In the genomic region with DNA sequence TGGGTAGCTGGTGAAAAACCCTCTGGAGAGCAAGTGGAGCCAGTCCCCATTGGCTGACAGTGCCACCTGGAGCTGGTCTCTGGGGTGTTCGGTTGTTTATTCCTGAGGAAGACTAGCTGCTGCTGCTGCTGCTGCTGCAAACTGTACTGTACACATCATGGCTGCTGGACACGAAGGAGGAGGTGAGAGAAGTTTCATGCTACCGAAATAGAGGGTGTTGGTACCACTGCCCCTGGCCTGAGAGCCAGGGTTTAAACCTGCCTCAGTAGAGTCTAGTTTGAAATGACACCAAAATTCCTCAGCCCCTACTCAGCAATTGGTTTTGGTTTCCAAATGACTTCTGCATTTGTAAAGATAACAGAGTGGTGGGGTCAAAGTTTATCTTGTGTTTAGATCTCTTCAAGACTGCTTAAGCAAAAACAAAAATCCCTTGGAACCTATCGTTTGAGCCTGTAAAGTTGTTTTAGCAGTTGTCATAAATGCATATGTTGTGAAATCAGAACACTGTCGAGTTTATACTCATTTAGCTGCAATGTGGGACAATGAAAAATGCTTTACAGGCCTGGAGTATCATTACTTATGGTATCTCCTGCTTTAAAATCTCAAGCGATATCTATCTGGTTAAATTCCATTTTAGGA, we compare ENCODE assay signal across 8 cellular contexts. TPM values are rescaled to one million over a fixed set of nuclear protein-coding genes. Genes with fewer than 3 reads are reported as not detected.
DNase-seq lines count a peak whose midpoint lies in the region; ATAC-seq, FAIRE-seq and TF ChIP-seq lines count a peak whose summit lies in the region.

No MANE protein-coding gene starts in this region.

- POLR2A ChIA-PET in activated naive CD8-positive, alpha-beta T cell treated with anti-CD3 and anti-CD28 coated beads, Interleukin-2, amount 10 ng/mL, durations not matched to agents 7 days and 5 days (lab: Charles Lee) = no interaction called here

- peaks cover 30% of the 10 kb centered on the region for H3K4me1 Mint-ChIP-seq in activated naive CD8-positive, alpha-beta T cell treated with anti-CD3 and anti-CD28 coated beads, Interleukin-2, amount 10 ng/mL, durations not matched to agents 7 days and 5 days
- H3K4me1 Mint-ChIP-seq in natural killer cell treated with Interleukin-12 subunit alpha and Interleukin-12 subunit beta and Interleukin-15 and Interleukin-18, amount 100 ng/mL, for 72 hours (ENCODE audit: low read depth in 2 of 2) = peaks cover 37 to 41% of the 10 kb centered on the region in 2 donors

- H3K27ac Mint-ChIP-seq in activated naive CD8-positive, alpha-beta T cell treated with anti-CD3 and anti-CD28 coated beads, Interleukin-2, amount 10 ng/mL, durations not matched to agents 7 days and 5 days = peak overlapping the region; percentile 59
- peak overlapping the region; percentile 80 to 96 for H3K27ac Mint-ChIP-seq in natural killer cell treated with Interleukin-12 subunit alpha and Interleukin-12 subunit beta and Interleukin-15 and Interleukin-18, amount 100 ng/mL, for 72 hours

- no peaks in the 10 kb centered on the region for H3K27me3 Mint-ChIP-seq in activated naive CD8-positive, alpha-beta T cell treated with anti-CD3 and anti-CD28 coated beads, Interleukin-2, amount 10 ng/mL, durations not matched to agents 7 days and 5 days
- no peaks in the 10 kb centered on the region for H3K27me3 Mint-ChIP-seq in natural killer cell treated with Interleukin-12 subunit alpha and Interleukin-12 subunit beta and Interleukin-15 and Interleukin-18, amount 100 ng/mL, for 72 hours

- in situ Hi-C loops in GM13976 (cut with MboI; ENCODE audit: low sequenced_read_pairs, unreplicated experiment) = no loop called here

- ATAC-seq in GM18870 (IDR thresholded peaks at IDR 0.05; ENCODE audit: unreplicated experiment) = peak; percentile 44
- ATAC-seq in activated naive CD8-positive, alpha-beta T cell treated with anti-CD3 and anti-CD28 coated beads, Interleukin-2, amount 10 ng/mL, durations not matched to agents 7 days and 5 days (ENCODE audit: low read depth) = no peak
- ATAC-seq in natural killer cell treated with Interleukin-12 subunit alpha and Interleukin-12 subunit beta and Interleukin-15 and Interleukin-18, amount 100 ng/mL, for 72 hours = peak; percentile 81 to 90

- DNase-seq in HTR-8/SVneo (ENCODE audit: insufficient read length, low spot score) (no peak), NCI-H2227 treated with DMSO at 0.1 percent for 48 hours (lab: John Stamatoyannopoulos, UW) (no peak), globus pallidus (ENCODE audit: low spot score) (no peak), GM13976 (ENCODE audit: low spot score) (no peak), NCI-H1417 (lab: John Stamatoyannopoulos, UW) (no peak)
- no peak for DNase-seq in activated naive CD8-positive, alpha-beta T cell treated with anti-CD3 and anti-CD28 coated beads, Interleukin-2, amount 10 ng/mL, durations not matched to agents 7 days and 5 days
- DNase-seq in natural killer cell treated with Interleukin-12 subunit alpha and Interleukin-12 subunit beta and Interleukin-15 and Interleukin-18, amount 100 ng/mL, for 72 hours (ENCODE audit: low spot score) = peak; percentile 65

- TF ChIP-seq CTCF in GM13976 (IDR thresholded peaks at IDR 0.05; ENCODE audit: borderline replicate concordance, control extremely low read depth, extremely low read depth, insufficient read depth, missing control alignments) = no peak

- no peaks in the 10 kb centered on the region for H3K9me3 Mint-ChIP-seq in activated naive CD8-positive, alpha-beta T cell treated with anti-CD3 and anti-CD28 coated beads, Interleukin-2, amount 10 ng/mL, durations not matched to agents 7 days and 5 days
- no peaks in the 10 kb centered on the region for H3K9me3 Mint-ChIP-seq in natural killer cell treated with Interleukin-12 subunit alpha and Interleukin-12 subunit beta and Interleukin-15 and Interleukin-18, amount 100 ng/mL, for 72 hours

- peaks cover 23% of the 10 kb centered on the region for H3K36me3 Mint-ChIP-seq in activated naive CD8-positive, alpha-beta T cell treated with anti-CD3 and anti-CD28 coated beads, Interleukin-2, amount 10 ng/mL, durations not matched to agents 7 days and 5 days
- H3K36me3 Mint-ChIP-seq in natural killer cell treated with Interleukin-12 subunit alpha and Interleukin-12 subunit beta and Interleukin-15 and Interleukin-18, amount 100 ng/mL, for 72 hours = peaks cover 10% of the 10 kb centered on the region

- FAIRE-seq in HTR-8/SVneo (lab: Jason Lieb, UNC) = peak; percentile 92

- H3K4me3 Mint-ChIP-seq in activated naive CD8-positive, alpha-beta T cell treated with anti-CD3 and anti-CD28 coated beads, Interleukin-2, amount 10 ng/mL, durations not matched to agents 7 days and 5 days = peak overlapping the region; percentile 47
- H3K4me3 Mint-ChIP-seq in natural killer cell treated with Interleukin-12 subunit alpha and Interleukin-12 subunit beta and Interleukin-15 and Interleukin-18, amount 100 ng/mL, for 72 hours = peak overlapping the region; percentile 41

RNA-seq across cellular contexts. Expression of a gene that starts 40.8 kb away (rescaled TPM):
- 100 to 1,000 TPM; 125 to 131 TPM for total RNA-seq in activated naive CD8-positive, alpha-beta T cell treated with anti-CD3 and anti-CD28 coated beads, Interleukin-2, amount 10 ng/mL, durations not matched to agents 7 days and 5 days
- 100 to 1,000 TPM; 162 to 230 TPM for total RNA-seq in natural killer cell treated with Interleukin-12 subunit alpha and Interleukin-12 subunit beta and Interleukin-15 and Interleukin-18, amount 100 ng/mL, for 72 hours
